20 cellular contexts compared by ENCODE assay signal in genomic region chr21:14836950-14837349, GRCh38.
A peak's percentile ranks its signal among the peaks of the same experiment; 100 is the strongest.
DNase-seq lines count a peak whose midpoint lies in the region; ATAC-seq, FAIRE-seq and TF ChIP-seq lines count a peak whose summit lies in the region.
"Had no signal": no experiment of that assay in that cellular context is flagged by ENCODE, and none has a peak within 500 bp of the region (broad histone marks: within the 10 kb centered on the region; RNA-seq: fewer than 3 reads in every experiment).

No MANE protein-coding gene starts in this region.

- TF ChIP-seq CTCF in HFFc6 (IDR thresholded peaks at IDR 0.05): no peak
- no peak for TF ChIP-seq CTCF in astrocyte (IDR thresholded peaks at IDR 0.05; ENCODE audit: insufficient read depth, low read depth, low read length)
- no peak for TF ChIP-seq CTCF in osteoblast (IDR thresholded peaks at IDR 0.05; ENCODE audit: extremely low read depth, low read depth, low read length)
- no peak for TF ChIP-seq CTCF in GM23338 (conservative IDR thresholded peaks at IDR 0.05; ENCODE audit: low read depth in 2 of 2)

- H3K9me2 ChIP-seq in GM23338 (ENCODE audit: insufficient read depth): no peaks in the 10 kb centered on the region

- H3K27ac ChIP-seq in astrocyte (ENCODE audit: low read depth, low read length) (no peak overlapping the region), osteoblast (ENCODE audit: low read depth, low read length) (no peak overlapping the region), GM23338 (ENCODE audit: low read depth) (no peak overlapping the region)

- H2AFZ ChIP-seq in astrocyte (ENCODE audit: low read depth, low read length) (no peak overlapping the region), osteoblast (ENCODE audit: low read length) (no peak overlapping the region), GM23338 (no peak overlapping the region)

- H3K36me3 Mint-ChIP-seq in HFFc6 (ENCODE audit: low read depth): peaks cover under 1% of the 10 kb centered on the region; the same call in 1 of the 2 replicates
- H3K36me3 Mint-ChIP-seq in astrocyte (ENCODE audit: low read depth, unreplicated experiment): peaks cover 4% of the 10 kb centered on the region
- peaks cover 3% of the 10 kb centered on the region; the same call in 2 of the 3 replicates for H3K36me3 Mint-ChIP-seq in GM23338 (ENCODE audit: low read depth)
- H3K36me3 Mint-ChIP-seq: CD4-positive, alpha-beta memory T cell had no signal

- H3K9ac ChIP-seq in astrocyte (ENCODE audit: low read length): no peak overlapping the region

- H3K27me3 ChIP-seq in astrocyte (ENCODE audit: insufficient read depth, low read length) (no peaks in the 10 kb centered on the region), osteoblast (ENCODE audit: insufficient read depth, low read length) (no peaks in the 10 kb centered on the region), GM23338 (ENCODE audit: insufficient read depth) (no peaks in the 10 kb centered on the region)
- H3K27me3 ChIP-seq: BE2C had no signal

- ATAC-seq in GM19023 (IDR thresholded peaks at IDR 0.05; ENCODE audit: unreplicated experiment): no peak
- no peak for ATAC-seq in GM23338
- ATAC-seq: GM12878 had no signal

- peaks cover under 1% of the 10 kb centered on the region; the same call in 1 of the 2 replicates for H3K9me3 Mint-ChIP-seq in HFFc6
- H3K9me3 Mint-ChIP-seq in astrocyte (ENCODE audit: unreplicated experiment): no peaks in the 10 kb centered on the region
- H3K9me3 Mint-ChIP-seq in GM23338: peaks cover 4% of the 10 kb centered on the region
- H3K9me3 Mint-ChIP-seq: CD4-positive, alpha-beta memory T cell had no signal

- H3K27me3 Mint-ChIP-seq in HFFc6 (ENCODE audit: insufficient read depth) (no peaks in the 10 kb centered on the region), astrocyte (ENCODE audit: low read depth, unreplicated experiment) (no peaks in the 10 kb centered on the region), GM23338 (ENCODE audit: insufficient read depth, low read depth, poor library complexity) (no peaks in the 10 kb centered on the region)
- H3K27me3 Mint-ChIP-seq: CD4-positive, alpha-beta memory T cell had no signal

- DNase-seq in EL (peak; percentile 64), HFFc6 (peak; percentile 50), astrocyte (ENCODE audit: low read depth) (peak; percentile 33), osteoblast (ENCODE audit: insufficient read length, low spot score, missing footprints) (peak; percentile 80), erythroblast (lab: John Stamatoyannopoulos, UW) (no peak), ureter (ENCODE audit: low spot score) (no peak), GM23338 (ENCODE audit: low spot score) (no peak)
- DNase-seq: ACHN; BE2C; Calu3; CD4-positive, alpha-beta memory T cell; DMS53; GOT3; Karpas-422; NCI-H187 treated with DMSO at 0.1 percent for 48 hours; NK-92 treated with Interleukin-12 subunit alpha and Interleukin-12 subunit beta, amount 100 ng/mL, for 24 hours; RPMI8226; SIG-M5 had no signal

- H3K4me1 ChIP-seq in astrocyte (ENCODE audit: insufficient read depth, low read length) (no peaks in the 10 kb centered on the region), osteoblast (ENCODE audit: insufficient read depth, low read length) (peaks cover 9% of the 10 kb centered on the region), GM23338 (ENCODE audit: insufficient read depth) (no peaks in the 10 kb centered on the region)
- H3K4me1 ChIP-seq: BE2C had no signal

- no peak overlapping the region; the same call in 1 of the 2 replicates for H3K27ac Mint-ChIP-seq in HFFc6
- no peak overlapping the region for H3K27ac Mint-ChIP-seq in astrocyte (ENCODE audit: unreplicated experiment)
- H3K27ac Mint-ChIP-seq in GM23338: no peak overlapping the region
- H3K27ac Mint-ChIP-seq: CD4-positive, alpha-beta memory T cell had no signal

- no peaks in the 10 kb centered on the region for H3F3A ChIP-seq in GM23338 (replicated peaks; ENCODE audit: low read depth)

- H3K4me3 Mint-ChIP-seq in HFFc6 (peak overlapping the region; percentile 35), astrocyte (ENCODE audit: unreplicated experiment) (no peak overlapping the region), GM23338 (no peak overlapping the region)
- H3K4me3 Mint-ChIP-seq: CD4-positive, alpha-beta memory T cell had no signal

- no peak for TF ChIP-seq POLR2A in erythroblast (IDR thresholded peaks at IDR 0.05; ENCODE audit: low read length)

- H4K20me1 ChIP-seq in astrocyte (ENCODE audit: insufficient read depth, low read length): no peaks in the 10 kb centered on the region
- no peaks in the 10 kb centered on the region for H4K20me1 ChIP-seq in osteoblast (ENCODE audit: insufficient read depth, low read length)
- no peaks in the 10 kb centered on the region for H4K20me1 ChIP-seq in GM23338 (replicated peaks; ENCODE audit: insufficient read depth)

- no peaks in the 10 kb centered on the region for H3K79me2 ChIP-seq in astrocyte (ENCODE audit: insufficient read depth, low read length)
- H3K79me2 ChIP-seq in osteoblast (ENCODE audit: insufficient read depth, low read length): no peaks in the 10 kb centered on the region
- H3K79me2 ChIP-seq in GM23338 (replicated peaks; ENCODE audit: insufficient read depth): no peaks in the 10 kb centered on the region

- H3K4me2 ChIP-seq in astrocyte (ENCODE audit: low read length) (no peak overlapping the region), osteoblast (ENCODE audit: insufficient read depth, low read length) (peak overlapping the region; percentile 30), GM23338 (no peak overlapping the region)

- no peaks in the 10 kb centered on the region for H3K9me3 ChIP-seq in astrocyte (ENCODE audit: insufficient read depth, low read depth, low read length)
- no peaks in the 10 kb centered on the region for H3K9me3 ChIP-seq in osteoblast (ENCODE audit: low read depth, low read length)
- H3K9me3 ChIP-seq: BE2C had no signal

- H3K4me1 Mint-ChIP-seq in HFFc6 (ENCODE audit: low read depth) (peaks cover 28% of the 10 kb centered on the region), astrocyte (ENCODE audit: low read depth, unreplicated experiment) (no peaks in the 10 kb centered on the region), GM23338 (no peaks in the 10 kb centered on the region; the same call in 2 of the 3 replicates)
- H3K4me1 Mint-ChIP-seq: CD4-positive, alpha-beta memory T cell had no signal

- no peaks in the 10 kb centered on the region for H3K36me3 ChIP-seq in astrocyte (ENCODE audit: insufficient read depth, low read length)
- H3K36me3 ChIP-seq in osteoblast (ENCODE audit: insufficient read depth, low read length): no peaks in the 10 kb centered on the region
- H3K36me3 ChIP-seq in GM23338 (ENCODE audit: insufficient read depth): no peaks in the 10 kb centered on the region
- H3K36me3 ChIP-seq: BE2C had no signal

- no peak overlapping the region for H3K4me3 ChIP-seq in astrocyte (ENCODE audit: insufficient read depth, low read depth, low read length)
- no peak overlapping the region for H3K4me3 ChIP-seq in osteoblast (ENCODE audit: insufficient read depth, low read length)
- H3K4me3 ChIP-seq in GM23338: no peak overlapping the region
- H3K4me3 ChIP-seq: GM12878 had no signal

- no peak for FAIRE-seq in astrocyte (lab: Jason Lieb, UNC)
- FAIRE-seq: GM12878 had no signal

TF ChIP-seq in GM23338, 12 proteins besides CTCF, POLR2A, EP300 and RAD21:
- TF ChIP-seq CREB1 (CRISPR knock-in tag; IDR thresholded peaks at IDR 0.05; ENCODE audit: low read depth): no peak
- no peak for TF ChIP-seq EZH2 (IDR thresholded peaks at IDR 0.05; ENCODE audit: low read depth, unreplicated experiment)
- no peak for TF ChIP-seq ZNF114 (CRISPR knock-in tag; IDR thresholded peaks at IDR 0.05)

Comparison
In these comparisons a context has a peak if more than half of its experiments do, and no peak if none do; other contexts are left out.
1. DNase-seq: peak in EL (single experiment), HFFc6 (single experiment), astrocyte (single experiment) and osteoblast (single experiment); none in erythroblast (0 of 2), ureter (single experiment) and GM23338 (single experiment).